ENCODE assay signal across 29 cellular contexts in genomic region chr7:67453580-67453979, GRCh38.
"Had no signal": no experiment of that assay in that cellular context is flagged by ENCODE, and none has a peak within 500 bp of the region (broad histone marks: within the 10 kb centered on the region; RNA-seq: fewer than 3 reads in every experiment).

No MANE protein-coding gene starts in this region.

- H3K4me2 ChIP-seq: smooth muscle cell had no signal

- ATAC-seq: activated T-cell treated with anti-CD3 and anti-CD28 coated beads, Interleukin-2, amount 50 U/mL, for 72 hours; foreskin keratinocyte; mucosa of descending colon; natural killer cell treated with Interleukin-12 subunit alpha and Interleukin-12 subunit beta and Interleukin-15 and Interleukin-18, amount 100 ng/mL, for 72 hours; pancreas; stimulated activated memory B cell treated with anti-CD40 and anti-IgM and Interleukin-4, amounts not matched to agents 10 μg/mL and 1 μg/mL and 100 μg/mL, for 72 hours; stimulated activated naive CD8-positive, alpha-beta T cell treated with anti-CD3 and anti-CD28 coated beads, Interleukin-15, amount 100 ng/mL, for 72 hours had no signal

- DNase-seq: activated CD4-positive, alpha-beta T cell treated with anti-CD3 and anti-CD28 coated beads for 4 hours; activated CD4-positive, alpha-beta T cell treated with anti-CD3 and anti-CD28 coated beads, Interleukin-2, amount 50 U/mL, for 4 hours; activated naive CD4-positive, alpha-beta T cell; activated T-cell treated with anti-CD3 and anti-CD28 coated beads for 4 hours; activated T-cell treated with anti-CD3 and anti-CD28 coated beads, Interleukin-2, amount 50 U/mL, for 72 hours; effector CD4-positive, alpha-beta T cell; foreskin keratinocyte; left ventricle myocardium inferior; mesendoderm; mucosa of descending colon; pancreas; retina; stimulated activated CD4-positive, alpha-beta T cell treated with anti-CD3 and anti-CD28 coated beads, Interleukin-1b, Interleukin-23, amount 100 ng/mL, for 48 hours; stimulated activated CD4-positive, alpha-beta T cell treated with anti-CD3 and anti-CD28 coated beads, Interleukin-4, amount 100 ng/mL, for 4 hours; stimulated activated CD8-positive, alpha-beta memory T cell treated with anti-CD3 and anti-CD28 coated beads, Interleukin-4, amount 100 ng/mL, for 48 hours; stimulated activated naive CD8-positive, alpha-beta T cell treated with anti-CD3 and anti-CD28 coated beads, Interleukin-15, amount 100 ng/mL, for 72 hours; substantia nigra; T-helper 2 cell had no signal

- H3K4me1 ChIP-seq: esophagus muscularis mucosa, foreskin keratinocyte, left ventricle myocardium inferior, pancreas, prostate gland, upper lobe of left lung, vagina had no signal

- FAIRE-seq: bronchial epithelial cell, islet of Langerhans, pancreas had no signal

- H3K36me3 ChIP-seq: esophagus muscularis mucosa, left ventricle myocardium inferior, pancreas, prostate gland, upper lobe of left lung, vagina had no signal

- H3K9me3 ChIP-seq: esophagus muscularis mucosa, left ventricle myocardium inferior, mucosa of descending colon, pancreas, prostate gland, upper lobe of left lung, vagina had no signal

- H3K4me3 ChIP-seq: esophagus muscularis mucosa, left ventricle myocardium inferior, lung, mucosa of descending colon, pancreas, prostate gland, smooth muscle cell, upper lobe of left lung, vagina had no signal

- H3K27ac ChIP-seq: esophagus muscularis mucosa, foreskin keratinocyte, left ventricle myocardium inferior, pancreas, prostate gland, upper lobe of left lung, vagina, VCaP had no signal

- H3K27me3 ChIP-seq: esophagus muscularis mucosa, foreskin keratinocyte, pancreas, upper lobe of left lung, vagina had no signal
